ENCODE assay signal across 11 cellular contexts in the genomic region with DNA sequence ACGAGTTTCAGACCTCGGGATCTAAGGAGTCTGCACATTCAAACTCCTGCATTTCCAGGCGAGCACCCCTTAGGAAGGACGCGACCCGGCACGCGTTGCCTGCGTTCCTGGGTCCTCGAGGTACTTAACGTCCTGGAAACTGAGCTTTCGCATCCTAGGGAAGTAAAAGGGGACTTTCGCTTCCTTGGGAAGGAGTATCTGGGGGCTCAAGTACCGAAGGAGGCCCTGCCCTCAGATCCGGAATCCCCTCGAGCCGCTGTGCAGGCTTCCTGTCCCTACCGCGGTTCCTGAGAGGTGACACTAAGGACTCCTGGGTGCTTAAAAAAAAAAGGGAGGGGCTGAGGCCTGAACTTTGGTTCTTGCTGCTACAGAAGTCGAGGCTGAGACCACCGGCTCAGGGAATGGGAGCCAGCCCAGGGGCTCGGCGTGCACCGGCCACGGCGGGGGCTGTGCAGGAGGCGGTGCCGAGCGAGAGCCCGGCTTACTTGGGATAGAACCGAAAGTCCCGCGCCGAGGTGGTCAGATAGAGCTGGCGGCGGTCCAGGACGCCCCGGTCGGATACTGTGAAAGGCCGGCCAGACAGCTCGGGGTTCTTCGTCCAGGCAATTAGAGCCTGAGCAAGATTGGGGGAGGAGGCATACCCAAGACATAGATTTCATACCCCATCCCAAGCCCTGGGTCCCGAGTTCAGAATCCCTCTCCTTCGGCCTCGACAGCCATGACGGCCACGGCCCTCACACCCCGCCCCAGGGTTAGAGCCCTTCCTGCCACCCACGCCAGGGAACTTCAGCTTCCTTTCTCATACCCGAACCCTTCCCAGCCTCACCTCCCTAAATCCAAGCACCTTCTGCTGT. TPM values are rescaled to one million over a fixed set of nuclear protein-coding genes. Genes with fewer than 3 reads are reported as not detected.
DNase-seq lines count a peak whose midpoint lies in the region; ATAC-seq, FAIRE-seq and TF ChIP-seq lines count a peak whose summit lies in the region.
"Not testable (repeated sequence)": the region's sequence is repeated elsewhere in the genome, so short reads cannot be mapped to it uniquely, and the experiment has no call there.
"Had no signal": no experiment of that assay in that cellular context is flagged by ENCODE, and none has a peak within 500 bp of the region (broad histone marks: within the 10 kb centered on the region; RNA-seq: fewer than 3 reads in every experiment).

No MANE protein-coding gene starts in this region.

- intact Hi-C loops in heart right ventricle (cut with DNase I), result not testable (repeated sequence)

- H3K4me3 Mint-ChIP-seq in activated CD4-positive, alpha-beta memory T cell treated with anti-CD3 and anti-CD28 coated beads, Interleukin-2, amount 10 ng/mL, durations not matched to agents 7 days and 5 days, result peak overlapping the region; percentile 82

- WGBS in A549 (ENCODE audit: missing lambda C conversion rate), result 87% methylated on average over 50 of the region's 50 CpGs
- WGBS in heart right ventricle, 2 donors, result 5% methylated on average over 46 to 49 of the region's 50 CpGs
- WGBS in small intestine, 3 donors, result 1 to 4% (median 3%) methylated on average over 43 to 50 of the region's 50 CpGs

- TF ChIP-seq EP300 in A549 (IDR thresholded peaks at IDR 0.05), result not testable (repeated sequence)

- ATAC-seq in A549 (peak in 1 of 2 experiments; percentile 9; a peak in 2 of 6 replicates), heart right ventricle (peak in 7 of 8 donors; percentile 6 to 36 (median 27))

- not testable (repeated sequence) for TF ChIP-seq CTCF in A549 (IDR thresholded peaks at IDR 0.05); GM12865 (IDR thresholded peaks at IDR 0.05; ENCODE audit: insufficient read depth, low read depth, low read length, missing control alignments); bronchial epithelial cell (IDR thresholded peaks at IDR 0.05; ENCODE audit: insufficient read depth, low read length, severe bottlenecking); heart right ventricle (IDR thresholded peaks at IDR 0.05)

- H3K4me1 ChIP-seq in A549 (peaks cover 14% of the 10 kb centered on the region; the same call in 2 of the 3 replicates), heart right ventricle (peaks cover 0 to 27% (median 23%) of the 10 kb centered on the region in 9 donors), mucosa of rectum (ENCODE audit: control insufficient read depth in 2 of 2, insufficient read depth in 2 of 2, low read length in 2 of 2) (peaks cover 9 to 17% of the 10 kb centered on the region in 2 donors)
- not testable (repeated sequence) for H3K4me1 ChIP-seq in small intestine (ENCODE audit: control insufficient read depth in 2 of 2, insufficient read depth in 1 of 2, low read depth in 1 of 2, low read length in 1 of 2)

- not testable (repeated sequence) for H3K9me3 ChIP-seq in A549; heart right ventricle; mucosa of rectum (ENCODE audit: control insufficient read depth in 2 of 2, low read length in 2 of 2); small intestine (ENCODE audit: control insufficient read depth, low read depth)

- not testable (repeated sequence) for DNase-seq in A549 (ENCODE audit: low read depth in 1 of 2, low spot score in 1 of 2); GM12865 (ENCODE audit: low read depth); bronchial epithelial cell (ENCODE audit: low read depth)
- DNase-seq in NCI-H748 (lab: John Stamatoyannopoulos, UW; ENCODE audit: unreplicated experiment) (peak; percentile 31), heart right ventricle (peak in 1 of 2 donors; percentile 16), small intestine (peak; percentile 41)
- DNase-seq in activated CD4-positive, alpha-beta memory T cell treated with anti-CD3 and anti-CD28 coated beads, Interleukin-2, amount 10 ng/mL, durations not matched to agents 7 days and 5 days, result peak; percentile 28

- not testable (repeated sequence) for TF ChIP-seq POLR2A in A549 (IDR thresholded peaks at IDR 0.05; ENCODE audit: low read length)

- H3K27me3 ChIP-seq in bronchial epithelial cell (ENCODE audit: control insufficient read depth, insufficient read depth, low read length); small intestine (ENCODE audit: control insufficient read depth in 2 of 2, insufficient read depth in 2 of 2, low read length in 2 of 2): not testable (repeated sequence)
- peaks cover 0 to 41% (median 14%) of the 10 kb centered on the region in 7 donors for H3K27me3 ChIP-seq in heart right ventricle
- H3K27me3 ChIP-seq in mucosa of rectum (ENCODE audit: control insufficient read depth in 2 of 2, insufficient read depth in 2 of 2, low read length in 2 of 2), result peaks cover 6 to 18% of the 10 kb centered on the region in 2 donors

- not testable (repeated sequence) for H3K27ac Mint-ChIP-seq in activated CD4-positive, alpha-beta memory T cell treated with anti-CD3 and anti-CD28 coated beads, Interleukin-2, amount 10 ng/mL, durations not matched to agents 7 days and 5 days

- TF ChIP-seq RAD21 in A549 (conservative IDR thresholded peaks at IDR 0.05 in 1 of 2, IDR thresholded peaks at IDR 0.05 in 1 of 2), result not testable (repeated sequence)

- peak overlapping the region; percentile 79 for H3K4me2 ChIP-seq in A549

- H3K9me3 Mint-ChIP-seq in activated CD4-positive, alpha-beta memory T cell treated with anti-CD3 and anti-CD28 coated beads, Interleukin-2, amount 10 ng/mL, durations not matched to agents 7 days and 5 days, result not testable (repeated sequence)

- peaks cover 38% of the 10 kb centered on the region for H3K4me1 Mint-ChIP-seq in activated CD4-positive, alpha-beta memory T cell treated with anti-CD3 and anti-CD28 coated beads, Interleukin-2, amount 10 ng/mL, durations not matched to agents 7 days and 5 days

- not testable (repeated sequence) for H3K36me3 ChIP-seq in bronchial epithelial cell (ENCODE audit: control insufficient read depth, insufficient read depth, low read length); small intestine (ENCODE audit: control insufficient read depth in 2 of 2, insufficient read depth in 2 of 2, low read length in 2 of 2)
- H3K36me3 ChIP-seq in heart right ventricle (peaks cover 0 to 27% (median 13%) of the 10 kb centered on the region in 9 donors), mucosa of rectum (ENCODE audit: control insufficient read depth in 2 of 2, insufficient read depth in 2 of 2, low read length in 2 of 2) (peaks cover 17 to 24% of the 10 kb centered on the region in 2 donors)

- not testable (repeated sequence) for H3K27ac ChIP-seq in A549; heart right ventricle; mucosa of rectum (ENCODE audit: low read depth in 2 of 2, low read length in 2 of 2); small intestine (ENCODE audit: low read depth in 1 of 2, low read length in 1 of 2)

- not testable (repeated sequence) for H3K4me3 ChIP-seq in A549
- peak overlapping the region; percentile 0 for H3K4me3 ChIP-seq in GM12865 (ENCODE audit: low read depth, low read length)
- peak overlapping the region; percentile 36 for H3K4me3 ChIP-seq in bronchial epithelial cell (ENCODE audit: low read depth, low read length)
- H3K4me3 ChIP-seq in heart right ventricle, result peak overlapping the region; percentile 32 to 59 (median 54)
- peak overlapping the region; percentile 59 to 67 for H3K4me3 ChIP-seq in mucosa of rectum (ENCODE audit: low read length in 2 of 2)
- H3K4me3 ChIP-seq in small intestine (ENCODE audit: low read depth in 1 of 2, low read length in 2 of 2), result peak overlapping the region in 1 of 2 donors; percentile 55

- CTCF ChIA-PET in A549 (lab: Yijun Ruan, JAX), result interaction anchor here (0.6 to 21.8 kb wide), 20 partner anchors 9 to 393 kb away, joined by 3 to 408 read pairs (median 6); partner anchors contain the start of genes GYS1, KCNA7, NTF4 and RUVBL2
- CTCF ChIA-PET in activated CD4-positive, alpha-beta memory T cell treated with anti-CD3 and anti-CD28 coated beads, Interleukin-2, amount 10 ng/mL, durations not matched to agents 7 days and 5 days (lab: Charles Lee), result interaction anchor here (0.8 to 6.0 kb wide), 6 partner anchors 13 to 180 kb away, joined by 3 to 52 read pairs (median 3); partner anchors contain the start of genes CGB2, GYS1 and RUVBL2

- H3K9ac ChIP-seq in mucosa of rectum (ENCODE audit: low read depth in 1 of 2, low read length in 2 of 2), result peak overlapping the region in 1 of 2 donors; percentile 24

- peaks cover 10% of the 10 kb centered on the region for H3K36me3 Mint-ChIP-seq in activated CD4-positive, alpha-beta memory T cell treated with anti-CD3 and anti-CD28 coated beads, Interleukin-2, amount 10 ng/mL, durations not matched to agents 7 days and 5 days (ENCODE audit: low read depth)

- POLR2A ChIA-PET in A549 (lab: Yijun Ruan, JAX), result interaction anchor here (0.6 to 1.8 kb wide), 8 partner anchors 9 to 434 kb away, joined by 3 to 16 read pairs (median 4); partner anchors contain the start of genes CGB7, GYS1, LIN7B and RUVBL2
- POLR2A ChIA-PET in activated CD4-positive, alpha-beta memory T cell treated with anti-CD3 and anti-CD28 coated beads, Interleukin-2, amount 10 ng/mL, durations not matched to agents 7 days and 5 days (lab: Charles Lee), result interaction anchor here (0.6 to 2.7 kb wide), 4 partner anchors 9 to 69 kb away, joined by 3 to 15 read pairs (median 3); partner anchors contain the start of genes GYS1 and RUVBL2

- FAIRE-seq in A549 (lab: Jason Lieb, UNC); small intestine (lab: Jason Lieb, UNC): not testable (repeated sequence)
- peak; percentile 66 for FAIRE-seq in bronchial epithelial cell (lab: Jason Lieb, UNC)

- H3K27me3 Mint-ChIP-seq in activated CD4-positive, alpha-beta memory T cell treated with anti-CD3 and anti-CD28 coated beads, Interleukin-2, amount 10 ng/mL, durations not matched to agents 7 days and 5 days, result not testable (repeated sequence)

RNA-seq across cellular contexts. Expression of gene LHB, which starts 1.7 kb away (rescaled TPM):
- polyA plus RNA-seq in A549 (2011; rRNA removed), result not detected in 2 replicates
- not detected in 2 replicates for polyA plus RNA-seq in A549 (2012; cell fraction: cytosol; rRNA removed)
- polyA plus RNA-seq in A549 (2012; cell fraction: nucleus; rRNA removed), result 0.45 TPM in 1 of 2 replicates, not detected in the other
- polyA plus RNA-seq in A549 (2017; fragmentation: RNase III; extraction: RNeasy Plus Mini Kit Qiagen cat#74134 plus additional on column Dnase treatment), result 0.22 TPM in 1 of 3 replicates, not detected in the others
- not detected in 2 replicates for polyA minus RNA-seq in A549 (2011; rRNA and poly(A)+ RNA removed)
- under 1 TPM; 0.63 to 0.88 TPM for total RNA-seq in activated CD4-positive, alpha-beta memory T cell treated with anti-CD3 and anti-CD28 coated beads, Interleukin-2, amount 10 ng/mL, durations not matched to agents 7 days and 5 days
- total RNA-seq in bronchial epithelial cell, result 0.38 TPM in 1 of 2 replicates, not detected in the other
- not detected for total RNA-seq in heart right ventricle
- not detected for polyA plus RNA-seq in heart right ventricle
- polyA plus RNA-seq in small intestine, result 10 to 100 TPM in 1 of 3 donors, 1 to 10 TPM in 2; 1.6 to 40.5 (median 8.9) TPM
- total RNA-seq: A172; activated naive CD4-positive, alpha-beta T cell treated with anti-CD3 and anti-CD28 coated beads, Interleukin-2, amount 50 U/mL, for 72 hours had no signal

RNA-seq across cellular contexts. Expression of gene CGB3, which starts 5.5 kb away (rescaled TPM):
- not detected in 2 replicates for polyA plus RNA-seq in A549 (2011; rRNA removed)
- polyA plus RNA-seq in A549 (2012; cell fraction: cytosol; rRNA removed), result 0.05 and 0.06 TPM in 2 replicates
- polyA plus RNA-seq in A549 (2012; cell fraction: nucleus; rRNA removed), result 0.71 TPM in 1 of 2 replicates, not detected in the other
- 0.13 to 0.28 TPM in 2 of 3 replicates, not detected in the other for polyA plus RNA-seq in A549 (2017; fragmentation: RNase III; extraction: RNeasy Plus Mini Kit Qiagen cat#74134 plus additional on column Dnase treatment)
- polyA minus RNA-seq in A549 (2011; rRNA and poly(A)+ RNA removed), result not detected in 2 replicates
- total RNA-seq in activated CD4-positive, alpha-beta memory T cell treated with anti-CD3 and anti-CD28 coated beads, Interleukin-2, amount 10 ng/mL, durations not matched to agents 7 days and 5 days, result not detected
- total RNA-seq in bronchial epithelial cell, result not detected in 2 replicates
- total RNA-seq in heart right ventricle, result not detected
- polyA plus RNA-seq in heart right ventricle, result not detected
- not detected for polyA plus RNA-seq in small intestine
- total RNA-seq: activated naive CD4-positive, alpha-beta T cell treated with anti-CD3 and anti-CD28 coated beads, Interleukin-2, amount 50 U/mL, for 72 hours; renal cortical epithelial cell had no signal

RNA-seq across cellular contexts. Expression of gene CGB2, which starts 13.1 kb away (rescaled TPM):
- polyA plus RNA-seq in A549 (2011; rRNA removed), result not detected in 2 replicates
- polyA plus RNA-seq in A549 (2012; cell fraction: cytosol; rRNA removed), result 0.58 and 0.66 TPM in 2 replicates
- polyA plus RNA-seq in A549 (2012; cell fraction: nucleus; rRNA removed), result 0.59 TPM in 1 of 2 replicates, not detected in the other
- polyA plus RNA-seq in A549 (2017; fragmentation: RNase III; extraction: RNeasy Plus Mini Kit Qiagen cat#74134 plus additional on column Dnase treatment), result not detected in 3 replicates
- polyA minus RNA-seq in A549 (2011; rRNA and poly(A)+ RNA removed), result 0.33 TPM in 1 of 2 replicates, not detected in the other
- total RNA-seq in activated CD4-positive, alpha-beta memory T cell treated with anti-CD3 and anti-CD28 coated beads, Interleukin-2, amount 10 ng/mL, durations not matched to agents 7 days and 5 days, result not detected
- not detected in 2 replicates for total RNA-seq in bronchial epithelial cell
- not detected for total RNA-seq in heart right ventricle
- polyA plus RNA-seq in heart right ventricle, result not detected
- not detected for polyA plus RNA-seq in small intestine
- total RNA-seq: A172; activated naive CD4-positive, alpha-beta T cell treated with anti-CD3 and anti-CD28 coated beads, Interleukin-2, amount 50 U/mL, for 72 hours; renal cortical epithelial cell had no signal

RNA-seq across cellular contexts. Expression of gene CGB1, which starts 18.1 kb away (rescaled TPM):
- polyA plus RNA-seq in A549 (2011; rRNA removed) (not detected in 2 replicates), A549 (2017; fragmentation: RNase III; extraction: RNeasy Plus Mini Kit Qiagen cat#74134 plus additional on column Dnase treatment) (0.13 TPM in 1 of 3 replicates, not detected in the others), heart right ventricle (not detected), small intestine (not detected)
- polyA plus RNA-seq in A549 (2012; cell fraction: cytosol; rRNA removed), result 0.08 and 0.10 TPM in 2 replicates
- 1.8 TPM in 1 of 2 replicates, not detected in the other for polyA plus RNA-seq in A549 (2012; cell fraction: nucleus; rRNA removed)
- not detected in 2 replicates for polyA minus RNA-seq in A549 (2011; rRNA and poly(A)+ RNA removed)
- total RNA-seq in activated CD4-positive, alpha-beta memory T cell treated with anti-CD3 and anti-CD28 coated beads, Interleukin-2, amount 10 ng/mL, durations not matched to agents 7 days and 5 days, result not detected
- total RNA-seq in bronchial epithelial cell (not detected in 2 replicates), heart right ventricle (not detected)
- total RNA-seq: A172; activated naive CD4-positive, alpha-beta T cell treated with anti-CD3 and anti-CD28 coated beads, Interleukin-2, amount 50 U/mL, for 72 hours; renal cortical epithelial cell had no signal

RNA-seq across cellular contexts. Expression of gene RUVBL2, which starts 24.9 kb away (rescaled TPM):
- 146 and 186 TPM in 2 replicates for polyA plus RNA-seq in A549 (2011; rRNA removed)
- 517 and 543 TPM in 2 replicates for polyA plus RNA-seq in A549 (2012; cell fraction: cytosol; rRNA removed)
- polyA plus RNA-seq in A549 (2012; cell fraction: nucleus; rRNA removed), result 718 and 862 TPM in 2 replicates
- polyA plus RNA-seq in A549 (2017; fragmentation: RNase III; extraction: RNeasy Plus Mini Kit Qiagen cat#74134 plus additional on column Dnase treatment), result 213 to 274 TPM (median 225 TPM) in 3 replicates
- polyA minus RNA-seq in A549 (2011; rRNA and poly(A)+ RNA removed), result 231 and 334 TPM in 2 replicates
- total RNA-seq in activated CD4-positive, alpha-beta memory T cell treated with anti-CD3 and anti-CD28 coated beads, Interleukin-2, amount 10 ng/mL, durations not matched to agents 7 days and 5 days, result 10 to 100 TPM; 74.7 to 80.1 TPM
- 154 and 267 TPM in 2 replicates for total RNA-seq in bronchial epithelial cell
- 10 to 100 TPM; 40.1 to 60.4 (median 49.3) TPM for total RNA-seq in heart right ventricle
- 100 to 1,000 TPM in 1 of 2 donors, 10 to 100 TPM in 1; 60.1 to 108 TPM for polyA plus RNA-seq in heart right ventricle
- polyA plus RNA-seq in small intestine, result 100 to 1,000 TPM in 1 of 3 donors, 10 to 100 TPM in 2; 45.4 to 108 (median 53.0) TPM
